In genomic region chr12:115451785-115452736, GRCh38 we compare ENCODE assay signal across 8 cellular contexts.
A peak's percentile ranks its signal among the peaks of the same experiment; 100 is the strongest.
DNase-seq lines count a peak whose midpoint lies in the region; ATAC-seq, FAIRE-seq and TF ChIP-seq lines count a peak whose summit lies in the region.

No MANE protein-coding gene starts in this region.

- H3K4me1 ChIP-seq in keratinocyte (ENCODE audit: control insufficient read depth, extremely low read depth, insufficient read depth, low read length) (no peaks in the 10 kb centered on the region), subcutaneous abdominal adipose tissue (ENCODE audit: control insufficient read depth in 5 of 5, insufficient read depth in 5 of 5, low read length in 5 of 5) (peaks cover 3 to 24% (median 7%) of the 10 kb centered on the region in 5 donors)

- in situ Hi-C loops in GM13976 (cut with MboI; ENCODE audit: low sequenced_read_pairs, unreplicated experiment) = no loop called here

- H3K4me2 ChIP-seq in keratinocyte (ENCODE audit: control insufficient read depth, extremely low read depth, insufficient read depth, low read depth, low read length) = peak overlapping the region; percentile 26

- no peaks in the 10 kb centered on the region for H3K9me1 ChIP-seq in keratinocyte (ENCODE audit: control insufficient read depth, extremely low read depth, insufficient read depth, low read length)

- no peaks in the 10 kb centered on the region for H3K9me3 ChIP-seq in keratinocyte (ENCODE audit: control insufficient read depth, low read depth, low read length)
- H3K9me3 ChIP-seq in subcutaneous abdominal adipose tissue (ENCODE audit: control insufficient read depth in 5 of 5, low read length in 5 of 5) = peaks cover 0 to 3% (median 0%) of the 10 kb centered on the region in 5 donors

- no peaks in the 10 kb centered on the region for H3K79me2 ChIP-seq in keratinocyte (ENCODE audit: control insufficient read depth, insufficient read depth, low read length)

- DNase-seq in GM13976 (ENCODE audit: low spot score) (peak; percentile 59), NCI-H1105 (lab: John Stamatoyannopoulos, UW) (peak; percentile 95), astrocyte of the hippocampus (ENCODE audit: low read depth, low spot score) (peak; percentile 73), keratinocyte (ENCODE audit: low read depth, low spot score) (no peak)
- no peak for DNase-seq in activated naive CD4-positive, alpha-beta T cell (lab: John Stamatoyannopoulos, UW)

- H3K27me3 ChIP-seq in keratinocyte (ENCODE audit: control insufficient read depth, extremely low read depth, insufficient read depth, low read length) (peaks cover 15% of the 10 kb centered on the region), subcutaneous abdominal adipose tissue (ENCODE audit: control insufficient read depth in 5 of 5, insufficient read depth in 4 of 5, low read length in 5 of 5) (peaks cover 0 to 16% (median 9%) of the 10 kb centered on the region in 5 donors)

- H3K9ac ChIP-seq in keratinocyte (ENCODE audit: control insufficient read depth, extremely low read depth, insufficient read depth, low read length) (no peak overlapping the region), subcutaneous abdominal adipose tissue (ENCODE audit: low read length in 5 of 5) (peak overlapping the region in 1 of 5 donors; percentile 54)

- H3K27ac ChIP-seq in keratinocyte (ENCODE audit: control insufficient read depth, insufficient read depth, low read length) (no peak overlapping the region), subcutaneous abdominal adipose tissue (ENCODE audit: low read depth, low read length) (no peak overlapping the region)

- H3K36me3 ChIP-seq in keratinocyte (ENCODE audit: control insufficient read depth in 2 of 2, extremely low read depth in 1 of 2, insufficient read depth in 2 of 2, low read length in 2 of 2) (no peaks in the 10 kb centered on the region), subcutaneous abdominal adipose tissue (ENCODE audit: control insufficient read depth in 5 of 5, insufficient read depth in 5 of 5, low read length in 5 of 5) (no peaks in the 10 kb centered on the region)

- TF ChIP-seq CTCF in GM13976 (IDR thresholded peaks at IDR 0.05; ENCODE audit: borderline replicate concordance, control extremely low read depth, extremely low read depth, insufficient read depth, missing control alignments) (no peak), keratinocyte (optimal IDR thresholded peaks at IDR 0.05 in 1 of 3, IDR thresholded peaks at IDR 0.05 in 1 of 3, conservative IDR thresholded peaks at IDR 0.05 in 1 of 3; ENCODE audit: extremely low read depth in 1 of 3, insufficient read depth in 2 of 3, low read length in 3 of 3) (no peak)

- dilution Hi-C loops in keratinocyte (cut with MboI; ENCODE audit: extremely low pct_ligation_motif_present, low sequenced_read_pairs) = no loop called here

- no peak for ATAC-seq in activated CD4-positive, CD25-positive, alpha-beta regulatory T cell treated with anti-CD3 and anti-CD28 coated beads, Interleukin-2, amount 50 U/mL, for 24 hours
- ATAC-seq in HG02840 (IDR thresholded peaks at IDR 0.05; ENCODE audit: low FRiP score, unreplicated experiment) = no peak

- no peak for FAIRE-seq in keratinocyte (lab: Jason Lieb, UNC)

- no peak overlapping the region for H2AFZ ChIP-seq in keratinocyte (ENCODE audit: control insufficient read depth, low read length)

- H3K4me3 ChIP-seq in keratinocyte (ENCODE audit: control insufficient read depth in 2 of 3, extremely low read depth in 1 of 3, insufficient read depth in 2 of 3, low read depth in 1 of 3, low read length in 3 of 3) (peak overlapping the region in 1 of 3 experiments; percentile 3), subcutaneous abdominal adipose tissue (ENCODE audit: low read depth in 1 of 5, low read length in 5 of 5) (peak overlapping the region in 4 of 5 donors; percentile 47 to 57 (median 50))

- no peaks in the 10 kb centered on the region for H4K20me1 ChIP-seq in keratinocyte (ENCODE audit: control insufficient read depth, extremely low read depth, insufficient read depth, low read length)

Comparison
In these comparisons a context has a peak if more than half of its experiments do, and no peak if none do; other contexts are left out.
1. DNase-seq: peak in GM13976 (single experiment), NCI-H1105 (single experiment) and astrocyte of the hippocampus (single experiment); none in keratinocyte (single experiment) and activated naive CD4-positive, alpha-beta T cell (0 of 4).